In the genomic region with DNA sequence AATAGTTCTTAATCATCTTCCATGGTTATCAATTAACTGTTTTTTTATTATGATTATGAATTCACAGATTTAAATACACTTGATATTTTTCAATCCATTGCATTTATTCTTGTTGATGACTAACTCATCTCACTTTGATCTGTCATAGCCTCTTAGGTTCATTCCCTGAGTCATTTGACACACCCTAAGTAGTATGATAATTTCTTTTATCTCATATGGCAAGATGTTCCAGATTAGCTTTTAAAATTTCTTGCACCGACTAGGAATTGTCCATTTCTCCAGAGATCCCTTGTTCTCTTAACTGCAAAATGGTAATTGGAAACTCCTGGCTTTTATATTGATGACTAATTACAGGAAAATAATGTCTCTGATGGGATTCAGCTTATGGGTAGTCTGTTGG, we compare ENCODE assay signal across 20 cellular contexts.
"Had no signal": no experiment of that assay in that cellular context is flagged by ENCODE, and none has a peak within 500 bp of the region (broad histone marks: within the 10 kb centered on the region; RNA-seq: fewer than 3 reads in every experiment).

No MANE protein-coding gene starts in this region.

- H3K4me3 Mint-ChIP-seq: activated T-cell treated with anti-CD3 and anti-CD28 coated beads, Interleukin-2, amount 50 U/mL, for 4 hours; stimulated activated naive CD8-positive, alpha-beta T cell treated with anti-CD3 and anti-CD28 coated beads, Interleukin-15, amount 100 ng/mL, for 72 hours; T-helper 1 cell treated with Interleukin-12 subunit alpha and Interleukin-12 subunit beta and Interleukin-4 antibody, amounts not matched to agents 30 μg/mL and 1 μg/mL, for 36 hours had no signal

- H3K9me3 Mint-ChIP-seq: activated T-cell treated with anti-CD3 and anti-CD28 coated beads, Interleukin-2, amount 50 U/mL, for 4 hours; stimulated activated naive CD8-positive, alpha-beta T cell treated with anti-CD3 and anti-CD28 coated beads, Interleukin-15, amount 100 ng/mL, for 72 hours had no signal

- DNase-seq: activated CD4-positive, alpha-beta T cell treated with anti-CD3 and anti-CD28 coated beads, Interleukin-2, amount 50 U/mL, for 1 hour; activated CD4-positive, CD25-positive, alpha-beta regulatory T cell treated with anti-CD3 and anti-CD28 coated beads, Interleukin-2, amount 50 U/mL, for 72 hours; activated CD8-positive, alpha-beta memory T cell treated with anti-CD3 and anti-CD28 coated beads, Interleukin-2, amount 50 U/mL, for 4 hours; activated naive CD4-positive, alpha-beta T cell treated with anti-CD3 and anti-CD28 coated beads, Interleukin-2, amount 50 U/mL, for 16 hours; activated T-cell treated with anti-CD3 and anti-CD28 coated beads, Interleukin-2, amount 50 U/mL, for 4 hours; aorta; cerebellar nuclear complex; cortex of kidney; esophagus squamous epithelium; left lung; right cardiac atrium; stimulated activated CD4-positive, alpha-beta T cell treated with anti-CD3 and anti-CD28 coated beads, Interleukin-4, amount 100 ng/mL, for 1 hour; stimulated activated naive CD8-positive, alpha-beta T cell treated with anti-CD3 and anti-CD28 coated beads, Interleukin-15, amount 100 ng/mL, for 72 hours; upper lobe of left lung had no signal

- H3K27me3 ChIP-seq: esophagus squamous epithelium, hepatocyte, left lung, suprapubic skin, upper lobe of left lung had no signal

- H3K9me3 ChIP-seq: esophagus squamous epithelium, left lung, prostate gland, suprapubic skin, upper lobe of left lung had no signal

- H3K36me3 ChIP-seq: esophagus squamous epithelium, left lung, prostate gland, suprapubic skin, upper lobe of left lung had no signal

- H2AFZ ChIP-seq: hepatocyte had no signal

- ATAC-seq: left lung; right cardiac atrium; stimulated activated naive CD8-positive, alpha-beta T cell treated with anti-CD3 and anti-CD28 coated beads, Interleukin-15, amount 100 ng/mL, for 72 hours had no signal

- H3K27ac Mint-ChIP-seq: stimulated activated naive CD8-positive, alpha-beta T cell treated with anti-CD3 and anti-CD28 coated beads, Interleukin-15, amount 100 ng/mL, for 72 hours; T-helper 1 cell treated with Interleukin-12 subunit alpha and Interleukin-12 subunit beta and Interleukin-4 antibody, amounts not matched to agents 30 μg/mL and 1 μg/mL, for 36 hours had no signal

- H3K4me3 ChIP-seq: esophagus squamous epithelium, hepatocyte, left lung, prostate gland, smooth muscle cell, suprapubic skin, upper lobe of left lung had no signal

- H3K27ac ChIP-seq: hepatocyte, left lung, prostate gland, upper lobe of left lung had no signal

- FAIRE-seq: islet of Langerhans had no signal

- H3K79me2 ChIP-seq: hepatocyte had no signal

- H3K4me2 ChIP-seq: hepatocyte, smooth muscle cell had no signal
